ENCODE assay signal across 27 cellular contexts in genomic region chr14:68192935-68193334, GRCh38.
DNase-seq lines count a peak whose midpoint lies in the region; ATAC-seq, FAIRE-seq and TF ChIP-seq lines count a peak whose summit lies in the region.
"Had no signal": no experiment of that assay in that cellular context is flagged by ENCODE, and none has a peak within 500 bp of the region (broad histone marks: within the 10 kb centered on the region; RNA-seq: fewer than 3 reads in every experiment).

No MANE protein-coding gene starts in this region.

- POLR2A ChIA-PET in Panc1 (lab: Charles Lee), result no interaction called here

- intact Hi-C loops in Panc1 (cut with micrococcal nuclease; ENCODE audit: unreplicated experiment), result no loop called here
- intact Hi-C loops in prostate gland (cut with DNase I), result loop anchor here (5.0 kb wide), 1 partner anchor 91 kb away; no protein-coding TSS in a partner anchor

- ATAC-seq in Panc1 (no peak), GM21515 (IDR thresholded peaks at IDR 0.05; ENCODE audit: unreplicated experiment) (no peak)
- ATAC-seq: activated T-cell treated with anti-CD3 and anti-CD28 coated beads, Interleukin-2, amount 50 U/mL, for 4 hours; naive thymus-derived CD8-positive, alpha-beta T cell; stimulated activated naive CD8-positive, alpha-beta T cell treated with anti-CD3 and anti-CD28 coated beads, Interleukin-15, Interleukin-2, amounts not matched to agents 100 U/mL and 50 U/mL, for 24 hours had no signal

- H3K4me1 ChIP-seq in Panc1 (ENCODE audit: control insufficient read depth, insufficient read depth, low read length) (no peaks in the 10 kb centered on the region; the same call in 1 of the 2 replicates), prostate gland (replicated peaks) (no peaks in the 10 kb centered on the region)

- TF ChIP-seq POLR2A in prostate gland (IDR thresholded peaks at IDR 0.05) (no peak), erythroblast (IDR thresholded peaks at IDR 0.05; ENCODE audit: low read length) (no peak)

- H3K27me3 ChIP-seq in Panc1 (ENCODE audit: control insufficient read depth, insufficient read depth, low read length) (no peaks in the 10 kb centered on the region), prostate gland (replicated peaks; ENCODE audit: insufficient read depth) (no peaks in the 10 kb centered on the region)
- H3K27me3 ChIP-seq: BLaER1 treated with 17β-estradiol and CSF1 and Interleukin-3, amounts not matched to agents 10 nM and 100 nM had no signal

- TF ChIP-seq CTCF in Panc1 (IDR thresholded peaks at IDR 0.05) (no peak), prostate gland (IDR thresholded peaks at IDR 0.05) (no peak)

- FAIRE-seq in islet of Langerhans (lab: Jason Lieb, UNC) (peak; percentile 43), urothelium cell line (lab: Jason Lieb, UNC) (peak; percentile 58)
- FAIRE-seq: colon, kidney had no signal

- peak overlapping the region; percentile 12; the same call in 1 of the 2 replicates for H3K27ac ChIP-seq in Panc1 (ENCODE audit: low read length)
- peak overlapping the region; percentile 39 to 40 for H3K27ac ChIP-seq in prostate gland
- H3K27ac ChIP-seq: BLaER1 treated with 17β-estradiol and CSF1 and Interleukin-3, amounts not matched to agents 10 nM and 100 nM; SK-N-MC had no signal

- in situ Hi-C loops in Panc1 (cut with HindIII; ENCODE audit: low pct_unique_long_range_greater_than_20kb, low sequenced_read_pairs), result no loop called here

- no peak for DNase-seq in Panc1 (ENCODE audit: low read depth, low spot score)
- no peak for DNase-seq in prostate gland (ENCODE audit: low spot score)
- no peak for DNase-seq in urothelium cell line (ENCODE audit: low spot score)
- DNase-seq in cortex of kidney (lab: John Stamatoyannopoulos, UW), result no peak
- no peak for DNase-seq in erythroblast (lab: John Stamatoyannopoulos, UW)
- DNase-seq: activated gamma-delta T cell treated with Interleukin-2 at 50 U/mL for 16 hours; activated naive CD8-positive, alpha-beta T cell treated with anti-CD3 and anti-CD28 coated beads, Interleukin-2, amount 10 ng/mL, durations not matched to agents 7 days and 5 days; activated T-cell treated with anti-CD3 and anti-CD28 coated beads, Interleukin-2, amount 50 U/mL, for 4 hours; aorta; effector CD4-positive, alpha-beta T cell; KBM-7; kidney; midbrain; naive thymus-derived CD8-positive, alpha-beta T cell; NCI-H1105 treated with DMSO at 0.1 percent for 48 hours; NCI-H187 treated with DMSO at 0.1 percent for 48 hours; NCI-H524 treated with DMSO at 0.1 percent for 48 hours; occipital lobe; OCI-M1; retina; stimulated activated CD4-positive, alpha-beta T cell treated with anti-CD3 and anti-CD28 coated beads, Interleukin-1b, Interleukin-23, amount 100 ng/mL, for 48 hours; stimulated activated naive CD8-positive, alpha-beta T cell treated with anti-CD3 and anti-CD28 coated beads, Interleukin-15, Interleukin-2, amounts not matched to agents 100 U/mL and 50 U/mL, for 24 hours had no signal

- CTCF ChIA-PET in Panc1 (lab: Charles Lee), result no interaction called here

- H3K9me3 ChIP-seq in Panc1 (ENCODE audit: control insufficient read depth, insufficient read depth, low read depth, low read length), result no peaks in the 10 kb centered on the region
- H3K9me3 ChIP-seq in prostate gland, result no peaks in the 10 kb centered on the region
- H3K9me3 ChIP-seq: BLaER1 treated with 17β-estradiol and CSF1 and Interleukin-3, amounts not matched to agents 10 nM and 100 nM had no signal

- 93% methylated on average over 2 of the region's 2 CpGs for WGBS in prostate gland

- H3K4me3 ChIP-seq in Panc1 (ENCODE audit: low read depth in 2 of 2, low read length in 2 of 2), result no peak overlapping the region
- H3K4me3 ChIP-seq in prostate gland, result no peak overlapping the region
- H3K4me3 ChIP-seq: BLaER1 treated with 17β-estradiol and CSF1 and Interleukin-3, amounts not matched to agents 10 nM and 100 nM; SK-N-MC had no signal

- H3K36me3 ChIP-seq in Panc1 (ENCODE audit: control insufficient read depth, insufficient read depth, low read length) (no peaks in the 10 kb centered on the region), prostate gland (no peaks in the 10 kb centered on the region)
- H3K36me3 ChIP-seq: BLaER1 treated with 17β-estradiol and CSF1 and Interleukin-3, amounts not matched to agents 10 nM and 100 nM had no signal

- BruUV-seq in Panc1 (replicated peaks; lab: Mats Ljungman, UMichigan), result no TSS peak
